Comparison of ENCODE assay signal across 1 cellular context in genomic region chr11:118071416-118072030, GRCh38.
TF ChIP-seq lines count a peak whose summit lies in the region.

No MANE protein-coding gene starts in this region.

TF ChIP-seq in H1, 55 proteins besides CTCF, POLR2A, EP300 and RAD21:
- TF ChIP-seq SIRT6 (IDR thresholded peaks at IDR 0.05; ENCODE audit: low read length) = no peak
- TF ChIP-seq CREB1 (IDR thresholded peaks at IDR 0.05) = no peak
- TF ChIP-seq TBP (IDR thresholded peaks at IDR 0.05; ENCODE audit: low read depth, low read length) = no peak
- TF ChIP-seq TEAD4 (IDR thresholded peaks at IDR 0.05; ENCODE audit: low read depth, low read length) = peak; percentile 58; the same call in 1 of the 2 replicates
- TF ChIP-seq TCF12 (IDR thresholded peaks at IDR 0.05; ENCODE audit: low read depth, low read length) = no peak
- no peak for TF ChIP-seq MAFK (IDR thresholded peaks at IDR 0.05; ENCODE audit: low read depth, low read length)
- no peak for TF ChIP-seq JUND (IDR thresholded peaks at IDR 0.05; ENCODE audit: low read length)
- 0 out of 4 replicates have a peak, but pooled peaks of 1 of the 2 experiments have one; percentile 18 for TF ChIP-seq HDAC2 (IDR thresholded peaks at IDR 0.05; ENCODE audit: borderline replicate concordance in 1 of 2, low read depth in 2 of 2, low read length in 2 of 2)
